In the genomic region with DNA sequence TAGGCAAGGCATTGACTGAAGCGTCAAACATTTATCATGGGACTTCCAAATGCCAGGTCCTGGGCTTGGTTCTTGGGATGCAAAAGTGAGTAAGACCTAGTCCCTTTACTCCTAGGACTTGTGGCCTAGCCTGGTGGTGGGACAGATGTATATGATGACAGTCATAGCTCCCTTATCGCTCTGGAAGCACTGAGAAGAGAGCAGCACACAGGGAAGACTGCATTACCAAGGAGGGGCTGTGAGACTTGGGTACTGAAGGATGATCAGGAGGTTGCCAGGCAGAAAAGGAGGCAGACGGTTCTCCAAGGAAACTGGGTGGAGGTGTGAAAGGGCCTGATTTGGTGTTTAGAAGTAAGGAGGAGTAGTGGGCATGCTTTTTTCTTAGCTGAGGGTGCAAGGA, we compare ENCODE assay signal across 13 cellular contexts. TPM values are rescaled to one million over a fixed set of nuclear protein-coding genes. Genes with fewer than 3 reads are reported as not detected.
A peak's percentile ranks its signal among the peaks of the same experiment; 100 is the strongest.
DNase-seq lines count a peak whose midpoint lies in the region; ATAC-seq, FAIRE-seq and TF ChIP-seq lines count a peak whose summit lies in the region.
"Had no signal": no experiment of that assay in that cellular context is flagged by ENCODE, and none has a peak within 500 bp of the region (broad histone marks: within the 10 kb centered on the region; RNA-seq: fewer than 3 reads in every experiment).

No MANE protein-coding gene starts in this region.

- CTCF ChIA-PET in K562 (lab: Yijun Ruan, JAX; ENCODE audit: low intra/inter-chr PET ratio), result no interaction called here
- CTCF ChIA-PET in naive thymus-derived CD4-positive, alpha-beta T cell (lab: Charles Lee), result interaction anchor here (0.7 to 2.0 kb wide), 2 partner anchors 9 to 89 kb away, joined by 3 to 8 read pairs; no protein-coding TSS in a partner anchor

- intact Hi-C loops in K562 (cut with micrococcal nuclease), result no loop called here
- intact Hi-C loops in naive thymus-derived CD4-positive, alpha-beta T cell (cut with micrococcal nuclease), result loop anchor here in 1 of 2 donors (5.0 kb wide), 1 partner anchor 54 kb away; no protein-coding TSS in a partner anchor
- intact Hi-C loops in aorta (cut with DNase I), result no loop called here

- H4K20me1 ChIP-seq in K562 (replicated peaks; ENCODE audit: control insufficient read depth, insufficient read depth, low read length) (no peaks in the 10 kb centered on the region; the same call in 1 of the 2 replicates), MM.1S (ENCODE audit: insufficient read depth, low read length) (no peaks in the 10 kb centered on the region)

- H3K9me3 ChIP-seq in K562 (replicated peaks; ENCODE audit: control insufficient read depth, insufficient read depth, low read depth, low read length) (no peaks in the 10 kb centered on the region), aorta (ENCODE audit: control insufficient read depth, low read length) (no peaks in the 10 kb centered on the region), MM.1S (replicated peaks; ENCODE audit: insufficient read depth, low read length) (no peaks in the 10 kb centered on the region)
- no peaks in the 10 kb centered on the region for H3K9me3 ChIP-seq in naive thymus-derived CD4-positive, alpha-beta T cell (ENCODE audit: control insufficient read depth in 2 of 3, low read length in 3 of 3)

- TF ChIP-seq RAD21 in K562 (CRISPR knock-in tag; conservative IDR thresholded peaks at IDR 0.05 in 1 of 2, IDR thresholded peaks at IDR 0.05 in 1 of 2), result no peak

- H3K9ac ChIP-seq in K562 (ENCODE audit: insufficient read depth in 1 of 2, low read depth in 2 of 2, low read length in 2 of 2) (no peak overlapping the region), MM.1S (ENCODE audit: low read length) (no peak overlapping the region)

- POLR2A ChIA-PET in K562 (lab: Yijun Ruan, JAX), result interaction anchor here (0.6 to 3.3 kb wide), 8 partner anchors 10 to 347 kb away, joined by 3 to 16 read pairs (median 3); no protein-coding TSS in a partner anchor
- POLR2A ChIA-PET in naive thymus-derived CD4-positive, alpha-beta T cell (lab: Charles Lee), result interaction anchor here (0.9 kb wide), 1 partner anchor 14 kb away, joined by 3 read pairs; no protein-coding TSS in a partner anchor

- no peaks in the 10 kb centered on the region for H3K9me3 Mint-ChIP-seq in stimulated activated naive CD8-positive, alpha-beta T cell treated with anti-CD3 and anti-CD28 coated beads, Interleukin-15, Interleukin-2, amounts not matched to agents 100 ng/mL and 50 ng/mL, for 24 hours
- H3K9me3 Mint-ChIP-seq in naive thymus-derived CD4-positive, alpha-beta T cell, result peaks cover 0 to 5% (median 0%) of the 10 kb centered on the region in 11 donors

- WGBS in K562 (ENCODE audit: insufficient coverage, low coverage, missing lambda C conversion rate), result 34% methylated on average over 3 of the region's 3 CpGs
- 64 to 66% methylated on average over 3 of the region's 3 CpGs for WGBS in aorta, 2 donors

- DNase-seq in stimulated activated naive CD8-positive, alpha-beta T cell treated with anti-CD3 and anti-CD28 coated beads, Interleukin-15, Interleukin-2, amounts not matched to agents 100 U/mL and 50 U/mL, for 24 hours, result no peak
- DNase-seq in K562 (ENCODE audit: extremely low read depth in 1 of 4, low spot score in 3 of 4), result no peak
- no peak for DNase-seq in naive thymus-derived CD4-positive, alpha-beta T cell
- no peak for DNase-seq in aorta
- DNase-seq in MM.1S, result no peak
- DNase-seq in midbrain (lab: John Stamatoyannopoulos, UW), result no peak
- no peak for DNase-seq in activated CD4-positive, CD25-positive, alpha-beta regulatory T cell treated with anti-CD3 and anti-CD28 coated beads, Interleukin-2, amount 50 U/mL, for 72 hours
- DNase-seq: mesendoderm, NCI-H2029 treated with DMSO at 0.1 percent for 48 hours, T1000 had no signal

- no peaks in the 10 kb centered on the region for H3K9me1 ChIP-seq in K562 (ENCODE audit: control insufficient read depth, insufficient read depth, low read length)

- BruUV-seq in K562 (replicated peaks; lab: Mats Ljungman, UMichigan), result no TSS peak

- no peaks in the 10 kb centered on the region for H3K9me2 ChIP-seq in MM.1S (replicated peaks; ENCODE audit: insufficient read depth, low read length)

- H3K36me3 ChIP-seq in K562 (ENCODE audit: control insufficient read depth, insufficient read depth, low read length), result peaks cover 27% of the 10 kb centered on the region
- no peaks in the 10 kb centered on the region for H3K36me3 ChIP-seq in naive thymus-derived CD4-positive, alpha-beta T cell (ENCODE audit: control insufficient read depth in 2 of 3, insufficient read depth in 3 of 3, low read length in 3 of 3)
- H3K36me3 ChIP-seq in aorta (ENCODE audit: control insufficient read depth in 1 of 2, insufficient read depth in 2 of 2, low read length in 1 of 2), result peaks cover 1 to 4% of the 10 kb centered on the region in 2 donors
- H3K36me3 ChIP-seq in MM.1S (replicated peaks; ENCODE audit: insufficient read depth, low read length), result no peaks in the 10 kb centered on the region

- in situ Hi-C loops in K562 (cut with MboI), result no loop called here

- H3K27ac ChIP-seq in K562 (ENCODE audit: extremely low read depth, low read depth, low read length), result no peak overlapping the region
- H3K27ac ChIP-seq in naive thymus-derived CD4-positive, alpha-beta T cell (ENCODE audit: low read depth, low read length), result no peak overlapping the region
- peak overlapping the region; percentile 95 to 98 for H3K27ac ChIP-seq in aorta (ENCODE audit: low read depth in 1 of 2, low read length in 2 of 2)
- no peak overlapping the region for H3K27ac ChIP-seq in MM.1S (ENCODE audit: low read length)

- peaks cover 9 to 46% of the 10 kb centered on the region in 2 experiments for H3K4me1 ChIP-seq in K562 (replicated peaks in 1 of 2; ENCODE audit: control insufficient read depth in 2 of 2, insufficient read depth in 2 of 2, low read length in 2 of 2)
- H3K4me1 ChIP-seq in naive thymus-derived CD4-positive, alpha-beta T cell (ENCODE audit: control insufficient read depth in 2 of 2, insufficient read depth in 2 of 2, low read length in 2 of 2), result peaks cover 2 to 50% of the 10 kb centered on the region in 2 donors
- H3K4me1 ChIP-seq in aorta (ENCODE audit: control insufficient read depth in 1 of 2, insufficient read depth in 2 of 2, low read length in 2 of 2), result peaks cover 14 to 25% of the 10 kb centered on the region in 2 donors
- H3K4me1 ChIP-seq in MM.1S (ENCODE audit: low read length), result peaks cover 12% of the 10 kb centered on the region

- H3K4me2 ChIP-seq in K562 (ENCODE audit: insufficient read depth, low read length) (no peak overlapping the region), MM.1S (ENCODE audit: low read depth, low read length) (no peak overlapping the region)

- FAIRE-seq in K562 (lab: Jason Lieb, UNC), result no peak
- FAIRE-seq: GM12892, RCC 7860 had no signal

- no peak overlapping the region for H3K4me3 Mint-ChIP-seq in stimulated activated naive CD8-positive, alpha-beta T cell treated with anti-CD3 and anti-CD28 coated beads, Interleukin-15, Interleukin-2, amounts not matched to agents 100 ng/mL and 50 ng/mL, for 24 hours
- H3K4me3 Mint-ChIP-seq in naive thymus-derived CD4-positive, alpha-beta T cell, result peak overlapping the region in 6 of 10 donors; percentile 1 to 62 (median 38)

- no peak for TF ChIP-seq CTCF in K562 (IDR thresholded peaks at IDR 0.05 in 2 of 3, conservative IDR thresholded peaks at IDR 0.05 in 1 of 3; ENCODE audit: insufficient read depth in 2 of 3, low read depth in 1 of 3, low read length in 3 of 3)
- TF ChIP-seq CTCF in MM.1S (IDR thresholded peaks at IDR 0.05; ENCODE audit: low read length), result no peak

- H3K4me1 Mint-ChIP-seq in stimulated activated naive CD8-positive, alpha-beta T cell treated with anti-CD3 and anti-CD28 coated beads, Interleukin-15, Interleukin-2, amounts not matched to agents 100 ng/mL and 50 ng/mL, for 24 hours (ENCODE audit: low read depth), result peaks cover 59% of the 10 kb centered on the region
- peaks cover 32 to 74% (median 61%) of the 10 kb centered on the region in 7 donors for H3K4me1 Mint-ChIP-seq in naive thymus-derived CD4-positive, alpha-beta T cell

- H3K79me2 ChIP-seq in K562 (ENCODE audit: control insufficient read depth, insufficient read depth, low read length), result no peaks in the 10 kb centered on the region
- no peaks in the 10 kb centered on the region for H3K79me2 ChIP-seq in MM.1S (ENCODE audit: low read length)

- H3K36me3 Mint-ChIP-seq in stimulated activated naive CD8-positive, alpha-beta T cell treated with anti-CD3 and anti-CD28 coated beads, Interleukin-15, Interleukin-2, amounts not matched to agents 100 ng/mL and 50 ng/mL, for 24 hours (ENCODE audit: low read depth), result peaks cover 25% of the 10 kb centered on the region
- peaks cover 0 to 50% (median 0%) of the 10 kb centered on the region in 5 donors for H3K36me3 Mint-ChIP-seq in naive thymus-derived CD4-positive, alpha-beta T cell

- H2AFZ ChIP-seq in K562 (ENCODE audit: low read depth, low read length) (no peak overlapping the region), MM.1S (ENCODE audit: low read length) (no peak overlapping the region)

- TF ChIP-seq POLR2A in K562 (conservative IDR thresholded peaks at IDR 0.05), result no peak

- H3K27ac Mint-ChIP-seq in stimulated activated naive CD8-positive, alpha-beta T cell treated with anti-CD3 and anti-CD28 coated beads, Interleukin-15, Interleukin-2, amounts not matched to agents 100 ng/mL and 50 ng/mL, for 24 hours, result peak overlapping the region; percentile 65
- H3K27ac Mint-ChIP-seq in naive thymus-derived CD4-positive, alpha-beta T cell, result peak overlapping the region in 7 of 9 donors; percentile 16 to 94 (median 73)

- ATAC-seq in stimulated activated naive CD8-positive, alpha-beta T cell treated with anti-CD3 and anti-CD28 coated beads, Interleukin-15, Interleukin-2, amounts not matched to agents 100 U/mL and 50 U/mL, for 24 hours, result no peak
- ATAC-seq in K562, result peak; percentile 54
- no peak for ATAC-seq in naive thymus-derived CD4-positive, alpha-beta T cell
- no peak for ATAC-seq in aorta (ENCODE audit: low FRiP score)

- H3K4me3 ChIP-seq in K562, result no peak overlapping the region
- H3K4me3 ChIP-seq in naive thymus-derived CD4-positive, alpha-beta T cell (ENCODE audit: low read length), result no peak overlapping the region
- no peak overlapping the region for H3K4me3 ChIP-seq in aorta (ENCODE audit: low read length in 2 of 2)
- H3K4me3 ChIP-seq in MM.1S (ENCODE audit: low read length), result no peak overlapping the region

- TF ChIP-seq EP300 in K562 (IDR thresholded peaks at IDR 0.05; ENCODE audit: low read length), result no peak

- H3F3A ChIP-seq in MM.1S (ENCODE audit: insufficient read depth, low read length), result no peaks in the 10 kb centered on the region

- H3K27me3 Mint-ChIP-seq in stimulated activated naive CD8-positive, alpha-beta T cell treated with anti-CD3 and anti-CD28 coated beads, Interleukin-15, Interleukin-2, amounts not matched to agents 100 ng/mL and 50 ng/mL, for 24 hours, result no peaks in the 10 kb centered on the region
- no peaks in the 10 kb centered on the region for H3K27me3 Mint-ChIP-seq in naive thymus-derived CD4-positive, alpha-beta T cell

- H3K27me3 ChIP-seq in K562 (ENCODE audit: control insufficient read depth in 2 of 2, insufficient read depth in 2 of 2, low read length in 2 of 2) (no peaks in the 10 kb centered on the region), aorta (ENCODE audit: control insufficient read depth in 1 of 2, insufficient read depth in 2 of 2, low read length in 1 of 2) (no peaks in the 10 kb centered on the region), MM.1S (replicated peaks; ENCODE audit: insufficient read depth, low read length) (no peaks in the 10 kb centered on the region)
- H3K27me3 ChIP-seq in naive thymus-derived CD4-positive, alpha-beta T cell (ENCODE audit: control insufficient read depth in 2 of 2, insufficient read depth in 2 of 2, low read length in 2 of 2), result no peaks in the 10 kb centered on the region

RNA-seq across cellular contexts. Expression of gene MICAL2, which starts 32.5 kb away (rescaled TPM):
- total RNA-seq in K562 (2011; cell fraction: chromatin; rRNA removed; ENCODE audit: low replicate concordance), result 173 and 222 TPM in 2 replicates
- 77.0 and 99.7 TPM in 2 replicates for total RNA-seq in K562 (2011; cell fraction: nucleolus; rRNA removed)
- 107 and 133 TPM in 2 replicates for total RNA-seq in K562 (2011; cell fraction: nucleoplasm; rRNA removed)
- total RNA-seq in K562 (2014; rRNA removed) (33.6 and 42.7 TPM in 2 replicates), K562 (2014; rRNA removed; fragmentation: Illumina TruSeq; extraction: Trizol) (35.0 and 36.8 TPM in 2 replicates), K562 (2015; rRNA removed; fragmentation: Illumina TruSeq; extraction: Trizol) (22.9 and 23.7 TPM in 2 replicates), K562 (2021) (63.5 and 64.2 TPM in 2 replicates), aorta (100 to 1,000 TPM; 315 to 605 TPM)
- polyA plus RNA-seq in K562 (2011; rRNA removed) (38.1 and 47.3 TPM in 2 replicates), K562 (2014; fragmentation: Illumina TruSeq; extraction: Trizol) (40.3 and 43.0 TPM in 2 replicates), K562 (2014; fragmentation: Nextera tagmentation; extraction: Ambion mirVana) (1 to 10 TPM; 4.7 to 5.9 TPM), K562 (2014; rRNA removed) (23.3 and 24.0 TPM in 2 replicates), aorta (100 to 1,000 TPM in 1 of 2 donors, 10 to 100 TPM in 1; 87.7 to 245 TPM)
- polyA plus RNA-seq in K562 (2011; cell fraction: cytosol; rRNA removed), result 28.3 and 36.5 TPM in 2 replicates
- 46.0 and 76.1 TPM in 2 replicates for polyA plus RNA-seq in K562 (2011; cell fraction: nucleus; rRNA removed)
- polyA plus RNA-seq in K562 (2012), result 31.7 and 42.8 TPM in 2 replicates
- polyA minus RNA-seq in K562 (2011; rRNA and poly(A)+ RNA removed), result 82.4 and 92.6 TPM in 2 replicates
- 47.4 and 54.4 TPM in 2 replicates for polyA minus RNA-seq in K562 (2011; cell fraction: cytosol; rRNA and poly(A)+ RNA removed)
- polyA minus RNA-seq in K562 (2011; cell fraction: nucleus; rRNA and poly(A)+ RNA removed), result 66.9 and 104 TPM in 2 replicates
- 100 to 1,000 TPM in 1 of 5 experiments, 10 to 100 TPM in 2, 1 to 10 TPM in 2; 5.8 to 112 (median 13.4) TPM for total RNA-seq in naive thymus-derived CD4-positive, alpha-beta T cell
- 1 to 10 TPM; 1.1 to 2.6 TPM for polyA plus RNA-seq in naive thymus-derived CD4-positive, alpha-beta T cell

Comparison
In these comparisons a context has a peak if more than half of its experiments do, and no peak if none do; other contexts are left out.
1. H3K27ac ChIP-seq: peak in aorta (2 of 2); none in K562 (single experiment), naive thymus-derived CD4-positive, alpha-beta T cell (single experiment) and MM.1S (single experiment).